In the genomic region with DNA sequence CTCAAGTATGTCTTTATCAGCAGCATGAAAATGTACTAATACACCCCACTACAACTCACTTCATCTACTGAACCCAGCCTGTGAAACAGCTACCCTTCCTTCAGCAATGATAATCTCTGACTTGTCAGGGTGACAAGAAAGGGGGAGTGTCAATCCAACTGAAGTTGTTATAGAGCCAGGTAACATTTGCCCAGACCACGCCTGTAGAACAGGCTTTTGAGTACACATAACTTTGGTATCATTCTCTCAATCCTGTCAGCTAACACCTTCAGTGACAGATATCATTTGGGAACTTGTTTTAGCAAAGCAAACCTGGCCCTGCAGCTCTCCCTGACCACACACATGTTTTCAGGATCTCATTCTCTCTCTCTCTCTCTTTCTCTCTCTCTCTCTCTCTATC, we compare ENCODE assay signal across 26 cellular contexts.
"Had no signal": no experiment of that assay in that cellular context is flagged by ENCODE, and none has a peak within 500 bp of the region (broad histone marks: within the 10 kb centered on the region; RNA-seq: fewer than 3 reads in every experiment).

No MANE protein-coding gene starts in this region.

- H3K27ac ChIP-seq: adrenal gland, body of pancreas, breast epithelium, PC-9, RWPE1, SJCRH30, SK-N-MC had no signal

- H3K4me3 ChIP-seq: adrenal gland, body of pancreas, breast epithelium, PC-9, SJCRH30, SK-N-MC had no signal

- DNase-seq: activated CD4-positive, alpha-beta T cell treated with anti-CD3 and anti-CD28 coated beads, Interleukin-2, amount 10 ng/mL, durations not matched to agents 24 days and 14 days; activated CD4-positive, alpha-beta T cell treated with anti-CD3 and anti-CD28 coated beads, Interleukin-2, amount 50 U/mL, for 48 hours; activated CD8-positive, alpha-beta T cell treated with anti-CD3 and anti-CD28 coated beads, Interleukin-2, amount 10 ng/mL, durations not matched to agents 7 days and 5 days; activated gamma-delta T cell treated with Interleukin-2 at 50 U/mL for 16 hours; activated naive CD4-positive, alpha-beta T cell treated with anti-CD3 and anti-CD28 coated beads for 36 hours; activated T-cell treated with anti-CD3 and anti-CD28 coated beads, Interleukin-2, amount 50 U/mL, for 24 hours; adrenal gland; body of pancreas; NCI-H1048; NCI-H1105 treated with DMSO at 0.1 percent for 48 hours; NCI-H1436; NCI-H1694; NCI-H1930; NCI-H2081 treated with DMSO at 0.1 percent for 48 hours; NCI-H226; NCI-H446 treated with DMSO at 0.1 percent for 48 hours; NCI-H524; NCI-H69; PC-9; SJCRH30; T1000 had no signal

- H3K36me3 ChIP-seq: adrenal gland, breast epithelium, SJCRH30 had no signal

- ATAC-seq: activated CD8-positive, alpha-beta T cell treated with anti-CD3 and anti-CD28 coated beads, Interleukin-2, amount 10 ng/mL, durations not matched to agents 7 days and 5 days; activated naive CD4-positive, alpha-beta T cell treated with anti-CD3 and anti-CD28 coated beads, Interleukin-2, amount 50 U/mL, for 72 hours; body of pancreas; Right ventricle myocardium inferior had no signal

- H3K4me1 ChIP-seq: adrenal gland, body of pancreas, breast epithelium, SJCRH30 had no signal

- H3K9me3 ChIP-seq: adrenal gland, body of pancreas, SJCRH30 had no signal
